Comparison of ENCODE assay signal across 16 cellular contexts in the genomic region with DNA sequence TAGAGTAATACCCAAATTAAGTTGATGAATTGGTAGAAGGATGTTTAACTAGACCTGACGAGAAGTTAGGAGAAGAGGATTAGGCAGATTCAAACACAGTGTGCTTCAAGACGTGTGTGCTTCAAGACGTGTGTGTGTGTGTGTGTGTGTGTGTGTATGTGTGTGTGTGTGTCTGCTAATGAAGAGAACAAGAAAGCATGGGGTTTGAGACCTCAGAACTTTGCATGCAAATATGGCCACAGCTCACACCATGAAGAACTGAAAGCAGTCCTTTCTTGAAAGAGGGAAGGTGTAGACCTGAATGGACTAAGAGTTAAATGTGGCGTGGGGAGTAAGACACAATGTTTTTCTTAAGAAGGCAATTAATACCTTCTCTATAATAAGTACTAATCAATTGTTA. TPM values are rescaled to one million over a fixed set of nuclear protein-coding genes. Genes with fewer than 3 reads are reported as not detected.
A peak's percentile ranks its signal among the peaks of the same experiment; 100 is the strongest.
DNase-seq lines count a peak whose midpoint lies in the region; ATAC-seq and TF ChIP-seq lines count a peak whose summit lies in the region.
"Had no signal": no experiment of that assay in that cellular context is flagged by ENCODE, and none has a peak within 500 bp of the region (broad histone marks: within the 10 kb centered on the region; RNA-seq: fewer than 3 reads in every experiment).

No MANE protein-coding gene starts in this region.

- H3K9me3 ChIP-seq in body of pancreas (no peaks in the 10 kb centered on the region), tibial artery (no peaks in the 10 kb centered on the region)
- H3K9me3 ChIP-seq: ascending aorta, MG63 had no signal

- ATAC-seq in GM19035 (IDR thresholded peaks at IDR 0.05; ENCODE audit: unreplicated experiment), result peak; percentile 80
- peak; percentile 68 for ATAC-seq in GM21825 (IDR thresholded peaks at IDR 0.05; ENCODE audit: unreplicated experiment)
- ATAC-seq in HG03139 (IDR thresholded peaks at IDR 0.05; ENCODE audit: unreplicated experiment), result peak; percentile 59
- peak; percentile 73 to 76 for ATAC-seq in stimulated activated naive B cell treated with anti-CD40 and anti-IgM and Interleukin-4, amounts not matched to agents 10 μg/mL and 1 μg/mL and 100 μg/mL, for 72 hours (replicated peaks)
- ATAC-seq in body of pancreas, result no peak
- ATAC-seq in left ventricle myocardium superior, result no peak
- ATAC-seq: effector memory CD8-positive, alpha-beta T cell had no signal

- H3K36me3 ChIP-seq in body of pancreas (replicated peaks in 1 of 2; ENCODE audit: insufficient read depth in 1 of 2, low read depth in 2 of 2), result no peaks in the 10 kb centered on the region
- H3K36me3 ChIP-seq in tibial artery, result no peaks in the 10 kb centered on the region
- H3K36me3 ChIP-seq: ascending aorta, MG63 had no signal

- H3K4me3 Mint-ChIP-seq in stimulated activated naive B cell treated with anti-CD40 and anti-IgM and Interleukin-4, amounts not matched to agents 10 μg/mL and 1 μg/mL and 100 μg/mL, for 72 hours, result no peak overlapping the region
- H3K4me3 Mint-ChIP-seq: effector memory CD8-positive, alpha-beta T cell had no signal

- TF ChIP-seq CTCF in foreskin fibroblast (IDR thresholded peaks at IDR 0.05; ENCODE audit: low read depth, low read length), result no peak
- TF ChIP-seq CTCF in body of pancreas (IDR thresholded peaks at IDR 0.05), result no peak
- TF ChIP-seq CTCF in tibial artery (IDR thresholded peaks at IDR 0.05), result no peak

- peaks cover 3% of the 10 kb centered on the region in 2 donors for H3K36me3 Mint-ChIP-seq in stimulated activated naive B cell treated with anti-CD40 and anti-IgM and Interleukin-4, amounts not matched to agents 10 μg/mL and 1 μg/mL and 100 μg/mL, for 72 hours

- no peak overlapping the region for H3K27ac Mint-ChIP-seq in stimulated activated naive B cell treated with anti-CD40 and anti-IgM and Interleukin-4, amounts not matched to agents 10 μg/mL and 1 μg/mL and 100 μg/mL, for 72 hours
- H3K27ac Mint-ChIP-seq: effector memory CD8-positive, alpha-beta T cell had no signal

- H3K4me1 ChIP-seq in body of pancreas, result peaks cover under 1% of the 10 kb centered on the region
- H3K4me1 ChIP-seq in tibial artery, result no peaks in the 10 kb centered on the region
- H3K4me1 ChIP-seq: ascending aorta had no signal

- peaks cover 21 to 22% of the 10 kb centered on the region in 2 donors for H3K4me1 Mint-ChIP-seq in stimulated activated naive B cell treated with anti-CD40 and anti-IgM and Interleukin-4, amounts not matched to agents 10 μg/mL and 1 μg/mL and 100 μg/mL, for 72 hours

- no peak for TF ChIP-seq POLR2A in body of pancreas (IDR thresholded peaks at IDR 0.05)

- DNase-seq in stimulated activated naive B cell treated with anti-CD40 and anti-IgM and Interleukin-4, amounts not matched to agents 10 μg/mL and 1 μg/mL and 100 μg/mL, for 72 hours, result no peak
- DNase-seq in foreskin fibroblast (no peak), body of pancreas (no peak), left ventricle myocardium superior (no peak), tibial artery (no peak)
- DNase-seq: activated T-cell treated with anti-CD3 and anti-CD28 coated beads for 4 hours; COR-L47; effector memory CD8-positive, alpha-beta T cell; MG63; SHP77; stimulated activated CD4-positive, alpha-beta T cell treated with anti-CD3 and anti-CD28 coated beads, Interleukin-15, amount 100 ng/mL, for 24 hours had no signal

- peaks cover 0 to 6% of the 10 kb centered on the region in 2 donors for H3K27me3 Mint-ChIP-seq in stimulated activated naive B cell treated with anti-CD40 and anti-IgM and Interleukin-4, amounts not matched to agents 10 μg/mL and 1 μg/mL and 100 μg/mL, for 72 hours

- WGBS in body of pancreas, 2 donors, result 70 to 77% methylated on average over 4 of the region's 4 CpGs

- no peak overlapping the region for H3K4me3 ChIP-seq in foreskin fibroblast (ENCODE audit: low read depth in 1 of 2, low read length in 2 of 2)
- H3K4me3 ChIP-seq in body of pancreas, result no peak overlapping the region
- H3K4me3 ChIP-seq in tibial artery, result no peak overlapping the region
- H3K4me3 ChIP-seq: ascending aorta, MG63 had no signal

- peaks cover 3% of the 10 kb centered on the region in 2 donors for H3K9me3 Mint-ChIP-seq in stimulated activated naive B cell treated with anti-CD40 and anti-IgM and Interleukin-4, amounts not matched to agents 10 μg/mL and 1 μg/mL and 100 μg/mL, for 72 hours
- H3K9me3 Mint-ChIP-seq: effector memory CD8-positive, alpha-beta T cell had no signal

- H3K27ac ChIP-seq in body of pancreas (no peak overlapping the region), tibial artery (no peak overlapping the region)
- H3K27ac ChIP-seq: ascending aorta, HL-60 had no signal

- H3K27me3 ChIP-seq in body of pancreas (no peaks in the 10 kb centered on the region), tibial artery (no peaks in the 10 kb centered on the region)
- H3K27me3 ChIP-seq: ascending aorta, MG63 had no signal

- intact Hi-C loops in body of pancreas (cut with DNase I), result no loop called here
- intact Hi-C loops in left ventricle myocardium superior (cut with micrococcal nuclease), result no loop called here
- intact Hi-C loops in tibial artery (cut with DNase I; ENCODE audit: low total_unique reads), result no loop called here

RNA-seq across cellular contexts. Expression of gene SSPN, which starts 32.5 kb away (rescaled TPM):
- total RNA-seq in body of pancreas (1 to 10 TPM; 3.3 to 6.7 TPM), left ventricle myocardium superior (56.4 TPM)

RNA-seq across cellular contexts. Expression of gene BHLHE41, which starts 38.1 kb away (rescaled TPM):
- total RNA-seq in body of pancreas (1 to 10 TPM; 2.6 to 4.6 TPM), left ventricle myocardium superior (35.9 TPM)

Comparison
In these comparisons a context has a peak if more than half of its experiments do, and no peak if none do; other contexts are left out.
1. ATAC-seq: peak in GM19035 (single experiment), GM21825 (single experiment), HG03139 (single experiment) and stimulated activated naive B cell treated with anti-CD40 and anti-IgM and Interleukin-4, amounts not matched to agents 10 μg/mL and 1 μg/mL and 100 μg/mL, for 72 hours (2 of 2); none in body of pancreas (single experiment) and left ventricle myocardium superior (single experiment).